In genomic region chr22:15749181-15749970, GRCh38 we compare ENCODE assay signal across 9 cellular contexts. TPM values are rescaled to one million over a fixed set of nuclear protein-coding genes. Genes with fewer than 3 reads are reported as not detected.
"Had no signal": no experiment of that assay in that cellular context is flagged by ENCODE, and none has a peak within 500 bp of the region (broad histone marks: within the 10 kb centered on the region; RNA-seq: fewer than 3 reads in every experiment).

No MANE protein-coding gene starts in this region.

RNA-seq across cellular contexts. Expression of gene POTEH, which starts 59.5 kb away (rescaled TPM):
- total RNA-seq: activated CD4-positive, alpha-beta memory T cell treated with anti-CD3 and anti-CD28 coated beads, Interleukin-2, amount 10 ng/mL, durations not matched to agents 7 days and 5 days; activated CD4-positive, alpha-beta T cell treated with anti-CD3 and anti-CD28 coated beads for 36 hours; activated CD8-positive, alpha-beta memory T cell treated with anti-CD3 and anti-CD28 coated beads for 36 hours; activated naive CD8-positive, alpha-beta T cell treated with anti-CD3 and anti-CD28 coated beads, Interleukin-2, amount 10 ng/mL, durations not matched to agents 7 days and 5 days; adrenal gland; MCF 10A; PC-3; SK-MEL-5; T-helper 2 cell treated with Interferon-gamma antibody and Interleukin-4, amounts not matched to agents 100 ng/mL and 5 ng/mL, for 36 hours had no signal
